ENCODE assay signal across 27 cellular contexts in genomic region chr11:76566811-76567210, GRCh38.
DNase-seq lines count a peak whose midpoint lies in the region; ATAC-seq and TF ChIP-seq lines count a peak whose summit lies in the region.
"Had no signal": no experiment of that assay in that cellular context is flagged by ENCODE, and none has a peak within 500 bp of the region (broad histone marks: within the 10 kb centered on the region; RNA-seq: fewer than 3 reads in every experiment).

No MANE protein-coding gene starts in this region.

- H3K9me3 Mint-ChIP-seq in activated T-cell treated with anti-CD3 and anti-CD28 coated beads, Interleukin-2, amount 50 U/mL, for 72 hours = no peaks in the 10 kb centered on the region
- peaks cover 0 to 2% of the 10 kb centered on the region in 2 donors for H3K9me3 Mint-ChIP-seq in stimulated activated naive B cell treated with anti-CD40 and anti-IgM and Interleukin-4, amounts not matched to agents 10 μg/mL and 1 μg/mL and 100 μg/mL, for 72 hours
- peaks cover 2% of the 10 kb centered on the region for H3K9me3 Mint-ChIP-seq in CD4-positive, alpha-beta T cell
- H3K9me3 Mint-ChIP-seq: dendritic cell treated with granulocyte-macrophage colony-stimulating factor and Interleukin-4, amounts not matched to agents 40 ng/mL and 50 ng/mL, for 4 days had no signal

- POLR2A ChIA-PET in CD4-positive, alpha-beta T cell (lab: Charles Lee) = no interaction called here

- H3K4me1 Mint-ChIP-seq in activated T-cell treated with anti-CD3 and anti-CD28 coated beads, Interleukin-2, amount 50 U/mL, for 72 hours (ENCODE audit: low read depth) = peaks cover 9% of the 10 kb centered on the region
- peaks cover 7 to 11% of the 10 kb centered on the region in 2 donors for H3K4me1 Mint-ChIP-seq in stimulated activated naive B cell treated with anti-CD40 and anti-IgM and Interleukin-4, amounts not matched to agents 10 μg/mL and 1 μg/mL and 100 μg/mL, for 72 hours
- H3K4me1 Mint-ChIP-seq in CD4-positive, alpha-beta T cell (ENCODE audit: low read depth) = no peaks in the 10 kb centered on the region

- H3K27me3 ChIP-seq in CD4-positive, alpha-beta T cell (ENCODE audit: control insufficient read depth, insufficient read depth, low read length) = peaks cover 4% of the 10 kb centered on the region
- H3K27me3 ChIP-seq: BE2C, gastrocnemius medialis, ovary, SJCRH30 had no signal

- no peak for TF ChIP-seq CTCF in CD4-positive, alpha-beta T cell (IDR thresholded peaks at IDR 0.05)

- DNase-seq in activated T-cell treated with anti-CD3 and anti-CD28 coated beads, Interleukin-2, amount 50 U/mL, for 72 hours = no peak
- no peak for DNase-seq in activated T-cell treated with anti-CD3 and anti-CD28 coated beads, Interleukin-2, amount 50 U/mL, for 1 hour
- peak; percentile 8 for DNase-seq in NAMALWA (ENCODE audit: low spot score)
- DNase-seq in amniotic epithelial cell (ENCODE audit: low read depth) = peak; percentile 34
- DNase-seq in stimulated activated naive B cell treated with anti-CD40 and anti-IgM and Interleukin-4, amounts not matched to agents 10 μg/mL and 1 μg/mL and 100 μg/mL, for 72 hours = no peak
- DNase-seq in NCI-H1436 (lab: John Stamatoyannopoulos, UW) = no peak
- no peak for DNase-seq in GOT3 (lab: John Stamatoyannopoulos, UW)
- DNase-seq in CD4-positive, alpha-beta T cell = no peak
- DNase-seq: activated CD4-positive, alpha-beta T cell treated with anti-CD3 and anti-CD28 coated beads for 4 hours; activated CD8-positive, alpha-beta memory T cell treated with anti-CD3 and anti-CD28 coated beads, Interleukin-2, amount 50 U/mL, for 4 hours; BE2C; Caco-2; central memory CD4-positive, alpha-beta T cell; DMS79 treated with DMSO at 0.1 percent for 48 hours; esophagus squamous epithelium; gastrocnemius medialis; left colon; mammary epithelial cell; NCI-H1105 treated with DMSO at 0.1 percent for 48 hours; NCI-H2081; NCI-H2227 treated with DMSO at 0.1 percent for 48 hours; NCI-H69; ovary; stimulated activated CD4-positive, alpha-beta T cell treated with anti-CD3 and anti-CD28 coated beads, Interleukin-2, amount 100 ng/mL, for 24 hours had no signal

- intact Hi-C loops in CD4-positive, alpha-beta T cell (cut with DNase I, micrococcal nuclease) = no loop called here

- H3K27ac ChIP-seq in CD4-positive, alpha-beta T cell (ENCODE audit: low read depth, low read length) = no peak overlapping the region
- H3K27ac ChIP-seq: esophagus squamous epithelium, gastrocnemius medialis, ovary, SJCRH30 had no signal

- CTCF ChIA-PET in CD4-positive, alpha-beta T cell (lab: Charles Lee) = no interaction called here

- no peak overlapping the region for H3K27ac Mint-ChIP-seq in activated T-cell treated with anti-CD3 and anti-CD28 coated beads, Interleukin-2, amount 50 U/mL, for 72 hours
- H3K27ac Mint-ChIP-seq in stimulated activated naive B cell treated with anti-CD40 and anti-IgM and Interleukin-4, amounts not matched to agents 10 μg/mL and 1 μg/mL and 100 μg/mL, for 72 hours = no peak overlapping the region
- H3K27ac Mint-ChIP-seq in CD4-positive, alpha-beta T cell = no peak overlapping the region
- H3K27ac Mint-ChIP-seq: dendritic cell treated with granulocyte-macrophage colony-stimulating factor and Interleukin-4, amounts not matched to agents 40 ng/mL and 50 ng/mL, for 4 days had no signal

- peaks cover 24% of the 10 kb centered on the region for H3K27me3 Mint-ChIP-seq in activated T-cell treated with anti-CD3 and anti-CD28 coated beads, Interleukin-2, amount 50 U/mL, for 72 hours (ENCODE audit: low read depth)
- H3K27me3 Mint-ChIP-seq in stimulated activated naive B cell treated with anti-CD40 and anti-IgM and Interleukin-4, amounts not matched to agents 10 μg/mL and 1 μg/mL and 100 μg/mL, for 72 hours = peaks cover 6% of the 10 kb centered on the region in 2 donors
- H3K27me3 Mint-ChIP-seq in CD4-positive, alpha-beta T cell = no peaks in the 10 kb centered on the region

- H3K4me3 Mint-ChIP-seq in activated T-cell treated with anti-CD3 and anti-CD28 coated beads, Interleukin-2, amount 50 U/mL, for 72 hours = no peak overlapping the region
- H3K4me3 Mint-ChIP-seq in stimulated activated naive B cell treated with anti-CD40 and anti-IgM and Interleukin-4, amounts not matched to agents 10 μg/mL and 1 μg/mL and 100 μg/mL, for 72 hours = no peak overlapping the region
- no peak overlapping the region for H3K4me3 Mint-ChIP-seq in CD4-positive, alpha-beta T cell
- H3K4me3 Mint-ChIP-seq: dendritic cell treated with granulocyte-macrophage colony-stimulating factor and Interleukin-4, amounts not matched to agents 40 ng/mL and 50 ng/mL, for 4 days had no signal

- H3K9me3 ChIP-seq in CD4-positive, alpha-beta T cell (ENCODE audit: control insufficient read depth, low read length) = no peaks in the 10 kb centered on the region
- H3K9me3 ChIP-seq: BE2C, esophagus squamous epithelium, gastrocnemius medialis, HAP-1, ovary, SJCRH30 had no signal

- H3K36me3 Mint-ChIP-seq in activated T-cell treated with anti-CD3 and anti-CD28 coated beads, Interleukin-2, amount 50 U/mL, for 72 hours (ENCODE audit: insufficient read depth in 2 of 2) = peaks cover 0 to 1% of the 10 kb centered on the region in 2 donors
- H3K36me3 Mint-ChIP-seq in stimulated activated naive B cell treated with anti-CD40 and anti-IgM and Interleukin-4, amounts not matched to agents 10 μg/mL and 1 μg/mL and 100 μg/mL, for 72 hours = no peaks in the 10 kb centered on the region
- no peaks in the 10 kb centered on the region for H3K36me3 Mint-ChIP-seq in CD4-positive, alpha-beta T cell (ENCODE audit: low read depth)

- peak; percentile 49 to 60 for ATAC-seq in activated T-cell treated with anti-CD3 and anti-CD28 coated beads, Interleukin-2, amount 50 U/mL, for 72 hours (replicated peaks in 1 of 2)
- peak; percentile 44 to 51 for ATAC-seq in stimulated activated naive B cell treated with anti-CD40 and anti-IgM and Interleukin-4, amounts not matched to agents 10 μg/mL and 1 μg/mL and 100 μg/mL, for 72 hours (replicated peaks)
- ATAC-seq in CD4-positive, alpha-beta T cell (ENCODE audit: poor library complexity) = no peak
- ATAC-seq: gastrocnemius medialis, left colon had no signal

Comparison
In these comparisons a context has a peak if more than half of its experiments do, and no peak if none do; other contexts are left out.
1. DNase-seq: peak in NAMALWA (single experiment) and amniotic epithelial cell (single experiment); none in activated T-cell treated with anti-CD3 and anti-CD28 coated beads, Interleukin-2, amount 50 U/mL, for 72 hours (0 of 2), activated T-cell treated with anti-CD3 and anti-CD28 coated beads, Interleukin-2, amount 50 U/mL, for 1 hour (single experiment), stimulated activated naive B cell treated with anti-CD40 and anti-IgM and Interleukin-4, amounts not matched to agents 10 μg/mL and 1 μg/mL and 100 μg/mL, for 72 hours (single experiment), NCI-H1436 (single experiment), GOT3 (single experiment) and CD4-positive, alpha-beta T cell (0 of 10).